Comparison of ENCODE assay signal across 8 cellular contexts in genomic region chr12:74365178-74365964, GRCh38.
DNase-seq lines count a peak whose midpoint lies in the region; ATAC-seq and TF ChIP-seq lines count a peak whose summit lies in the region.

No MANE protein-coding gene starts in this region.

- TF ChIP-seq POLR2A in vagina (IDR thresholded peaks at IDR 0.05) = no peak

- no peaks in the 10 kb centered on the region for H3K27me3 Mint-ChIP-seq in endothelial cell (ENCODE audit: unreplicated experiment)

- H3K36me3 ChIP-seq in vagina = no peaks in the 10 kb centered on the region

- H3K9me3 Mint-ChIP-seq in endothelial cell (ENCODE audit: unreplicated experiment) = no peaks in the 10 kb centered on the region

- 78% methylated on average over 6 of the region's 6 CpGs for WGBS in right cardiac atrium

- no peaks in the 10 kb centered on the region for H3K27me3 ChIP-seq in right cardiac atrium (ENCODE audit: control insufficient read depth, insufficient read depth)
- H3K27me3 ChIP-seq in vagina = no peaks in the 10 kb centered on the region

- H3K4me3 Mint-ChIP-seq in endothelial cell (ENCODE audit: unreplicated experiment) = no peak overlapping the region

- no peak overlapping the region for H3K27ac ChIP-seq in right cardiac atrium (ENCODE audit: low read length)
- H3K27ac ChIP-seq in vagina = no peak overlapping the region

- H3K4me1 ChIP-seq in right cardiac atrium (ENCODE audit: control insufficient read depth, insufficient read depth, low read length) (no peaks in the 10 kb centered on the region), vagina (no peaks in the 10 kb centered on the region)

- H3K4me3 ChIP-seq in retinal pigment epithelial cell (ENCODE audit: low read length) (no peak overlapping the region), right cardiac atrium (ENCODE audit: low read length) (no peak overlapping the region), vagina (no peak overlapping the region)

- peak; percentile 73 for ATAC-seq in HG02678 (IDR thresholded peaks at IDR 0.05; ENCODE audit: unreplicated experiment)
- ATAC-seq in right cardiac atrium = no peak

- H3K27ac Mint-ChIP-seq in endothelial cell (ENCODE audit: unreplicated experiment) = no peak overlapping the region

- DNase-seq in AG08396 (ENCODE audit: low spot score) (peak; percentile 60), GM13977 (ENCODE audit: low spot score) (no peak), NCI-H460 (ENCODE audit: extremely low read depth, low read depth) (peak; percentile 25), endothelial cell (ENCODE audit: low spot score) (peak; percentile 8), retinal pigment epithelial cell (ENCODE audit: low read depth) (no peak), right cardiac atrium (no peak), vagina (ENCODE audit: extremely low spot score in 2 of 2) (no peak)

- intact Hi-C loops in right cardiac atrium (cut with DNase I) (no loop called here), vagina (cut with DNase I) (no loop called here)

- H3K9me3 ChIP-seq in right cardiac atrium (ENCODE audit: control insufficient read depth, low read length) (no peaks in the 10 kb centered on the region), vagina (no peaks in the 10 kb centered on the region)

- in situ Hi-C loops in GM13977 (cut with MboI; ENCODE audit: low pct_unique_long_range_greater_than_20kb, low sequenced_read_pairs, unreplicated experiment) = no loop called here

- no peaks in the 10 kb centered on the region for H3K36me3 Mint-ChIP-seq in endothelial cell (ENCODE audit: low read depth, unreplicated experiment)

- TF ChIP-seq CTCF in GM13977 (IDR thresholded peaks at IDR 0.05; ENCODE audit: extremely low read depth, insufficient read depth, missing control alignments) (peak; percentile 59), endothelial cell (IDR thresholded peaks at IDR 0.05; ENCODE audit: unreplicated experiment) (peak; percentile 20), retinal pigment epithelial cell (conservative IDR thresholded peaks at IDR 0.05; ENCODE audit: low read depth, low read length) (peak; percentile 39), vagina (IDR thresholded peaks at IDR 0.05) (no peak)

- H3K4me1 Mint-ChIP-seq in endothelial cell (ENCODE audit: unreplicated experiment) = no peaks in the 10 kb centered on the region

Comparison
In these comparisons a context has a peak if more than half of its experiments do, and no peak if none do; other contexts are left out.
1. DNase-seq: peak in AG08396 (single experiment), NCI-H460 (single experiment) and endothelial cell (single experiment); none in GM13977 (single experiment), retinal pigment epithelial cell (single experiment), right cardiac atrium (0 of 3) and vagina (0 of 2).
2. CTCF ChIP-seq: peak in GM13977 (single experiment), endothelial cell (single experiment) and retinal pigment epithelial cell (single experiment); none in vagina (0 of 3).